ENCODE assay signal across 18 cellular contexts in the genomic region with DNA sequence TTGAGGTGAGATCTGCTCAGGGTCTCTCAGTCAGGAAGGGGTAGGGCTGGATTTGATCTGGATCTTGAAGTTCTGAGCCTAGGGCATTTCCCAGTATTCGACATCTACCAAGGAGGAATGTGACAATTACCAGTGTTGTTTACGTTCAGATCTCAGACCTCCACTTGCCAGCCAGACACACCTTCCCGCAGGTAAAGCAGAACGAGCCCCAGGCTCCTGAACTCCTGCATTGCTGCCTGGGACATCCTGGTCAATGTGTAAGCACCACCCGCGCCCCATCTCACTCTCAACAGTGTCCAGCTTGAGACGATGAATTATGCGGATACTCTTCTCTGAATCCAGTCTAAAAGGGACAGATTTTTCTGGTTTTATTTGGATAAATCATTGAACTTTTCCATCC.
"Had no signal": no experiment of that assay in that cellular context is flagged by ENCODE, and none has a peak within 500 bp of the region (broad histone marks: within the 10 kb centered on the region; RNA-seq: fewer than 3 reads in every experiment).

No MANE protein-coding gene starts in this region.

- DNase-seq: activated CD4-positive, alpha-beta T cell treated with anti-CD3 and anti-CD28 coated beads for 4 hours; activated CD4-positive, alpha-beta T cell treated with anti-CD3 and anti-CD28 coated beads, Interleukin-2, amount 10 ng/mL, durations not matched to agents 7 days and 5 days; activated CD4-positive, alpha-beta T cell treated with anti-CD3 and anti-CD28 coated beads, Interleukin-2, amount 50 U/mL, for 4 hours; activated CD4-positive, CD25-positive, alpha-beta regulatory T cell; activated CD4-positive, CD25-positive, alpha-beta regulatory T cell treated with anti-CD3 and anti-CD28 coated beads, Interleukin-2, amount 50 U/mL, for 72 hours; activated effector memory CD4-positive, alpha-beta T cell treated with Interleukin-2 at 50 U/mL for 16 hours; activated gamma-delta T cell treated with Interleukin-2 at 50 U/mL for 16 hours; activated naive CD4-positive, alpha-beta T cell treated with anti-CD3 and anti-CD28 coated beads, Interleukin-2, amount 50 U/mL, for 16 hours; activated naive CD4-positive, alpha-beta T cell treated with Interleukin-2 at 50 U/mL for 16 hours; activated T-cell treated with anti-CD3 and anti-CD28 coated beads, Interleukin-2, amount 50 U/mL, for 4 hours; amniotic stem cell; endodermal cell; SW 1271; T-helper 1 cell; T-helper 17 cell; T1000 had no signal

- H3K9me3 ChIP-seq: body of pancreas had no signal

- H3K4me3 ChIP-seq: body of pancreas, dorsolateral prefrontal cortex had no signal

- H3K4me1 ChIP-seq: body of pancreas had no signal

- H3K27me3 ChIP-seq: body of pancreas had no signal

- H3K27ac ChIP-seq: body of pancreas, dorsolateral prefrontal cortex had no signal
